ENCODE assay signal across 1 cellular context in the genomic region with DNA sequence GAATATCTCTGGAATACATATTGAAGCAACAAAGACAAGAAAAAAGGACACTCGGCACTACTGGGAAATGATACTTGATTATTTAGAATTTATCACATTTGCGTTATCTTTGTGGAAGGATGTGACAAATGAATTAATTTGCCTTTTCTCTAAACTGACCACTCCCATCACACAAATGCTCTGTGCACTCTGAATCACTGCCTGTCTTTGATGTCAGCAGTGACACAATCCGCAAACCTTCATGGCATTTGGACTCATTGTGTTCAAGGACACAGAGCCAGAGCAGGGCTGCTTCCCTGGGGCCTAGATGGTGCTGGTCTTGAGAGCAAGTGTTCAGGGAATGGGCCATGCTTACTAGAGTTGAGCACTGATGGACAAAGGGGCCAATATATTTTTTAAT.
TF ChIP-seq lines count a peak whose summit lies in the region.

No MANE protein-coding gene starts in this region.

TF ChIP-seq in HepG2, 621 proteins besides CTCF, POLR2A, EP300 and RAD21 (continued from another document and continues in another):
- TF ChIP-seq, protein P1, sequence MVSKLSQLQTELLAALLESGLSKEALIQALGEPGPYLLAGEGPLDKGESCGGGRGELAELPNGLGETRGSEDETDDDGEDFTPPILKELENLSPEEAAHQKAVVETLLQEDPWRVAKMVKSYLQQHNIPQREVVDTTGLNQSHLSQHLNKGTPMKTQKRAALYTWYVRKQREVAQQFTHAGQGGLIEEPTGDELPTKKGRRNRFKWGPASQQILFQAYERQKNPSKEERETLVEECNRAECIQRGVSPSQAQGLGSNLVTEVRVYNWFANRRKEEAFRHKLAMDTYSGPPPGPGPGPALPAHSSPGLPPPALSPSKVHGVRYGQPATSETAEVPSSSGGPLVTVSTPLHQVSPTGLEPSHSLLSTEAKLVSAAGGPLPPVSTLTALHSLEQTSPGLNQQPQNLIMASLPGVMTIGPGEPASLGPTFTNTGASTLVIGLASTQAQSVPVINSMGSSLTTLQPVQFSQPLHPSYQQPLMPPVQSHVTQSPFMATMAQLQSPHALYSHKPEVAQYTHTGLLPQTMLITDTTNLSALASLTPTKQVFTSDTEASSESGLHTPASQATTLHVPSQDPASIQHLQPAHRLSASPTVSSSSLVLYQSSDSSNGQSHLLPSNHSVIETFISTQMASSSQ (IDR thresholded peaks at IDR 0.05; ENCODE audit: low read depth): no peak
- TF ChIP-seq, protein P1 (CRISPR knock-in tag; IDR thresholded peaks at IDR 0.05; ENCODE audit: borderline replicate concordance): no peak
- TF ChIP-seq SAP130 (CRISPR knock-in tag; IDR thresholded peaks at IDR 0.05; ENCODE audit: low read depth) (peak; percentile 76), FOXC1 (CRISPR knock-in tag; IDR thresholded peaks at IDR 0.05; ENCODE audit: borderline replicate concordance) (no peak), TRIM24 (CRISPR knock-in tag; IDR thresholded peaks at IDR 0.05) (peak; percentile 41; the same call in 1 of the 2 replicates), RFXAP (CRISPR knock-in tag; IDR thresholded peaks at IDR 0.05; ENCODE audit: borderline replicate concordance) (no peak), ZNF234 (CRISPR knock-in tag; conservative IDR thresholded peaks at IDR 0.05) (no peak), RCOR2 (CRISPR knock-in tag; IDR thresholded peaks at IDR 0.05) (peak; percentile 49; the same call in 1 of the 2 replicates), TCF7L2 (IDR thresholded peaks at IDR 0.05; ENCODE audit: low read depth, low read length) (0 out of 2 replicates have a peak, but pooled peaks have one; percentile 16), ZNF543 (CRISPR knock-in tag; IDR thresholded peaks at IDR 0.05) (no peak), PHF5A (CRISPR knock-in tag; IDR thresholded peaks at IDR 0.05; ENCODE audit: low read depth, unreplicated experiment) (no peak), NCOA2 (CRISPR knock-in tag; IDR thresholded peaks at IDR 0.05) (peak; percentile 70; the same call in 1 of the 2 replicates), KDM6A (CRISPR knock-in tag; IDR thresholded peaks at IDR 0.05; ENCODE audit: low read depth) (peak; percentile 75), ZNF569 (CRISPR knock-in tag; IDR thresholded peaks at IDR 0.05; ENCODE audit: borderline replicate concordance) (no peak), MEF2D (CRISPR knock-in tag; IDR thresholded peaks at IDR 0.05) (no peak), ZNF326 (CRISPR knock-in tag; IDR thresholded peaks at IDR 0.05; ENCODE audit: borderline replicate concordance) (no peak), ZNF121 (CRISPR knock-in tag; IDR thresholded peaks at IDR 0.05) (no peak), RARG (CRISPR knock-in tag; IDR thresholded peaks at IDR 0.05; ENCODE audit: low read depth) (no peak), ARNTL (CRISPR knock-in tag; IDR thresholded peaks at IDR 0.05) (no peak), SNRNP70 (IDR thresholded peaks at IDR 0.05; ENCODE audit: low read depth, low read length) (no peak), SMAD1 (CRISPR knock-in tag; IDR thresholded peaks at IDR 0.05; ENCODE audit: borderline replicate concordance, low read depth) (no peak), GZF1 (CRISPR knock-in tag; IDR thresholded peaks at IDR 0.05) (no peak), SMARCC2 (IDR thresholded peaks at IDR 0.05) (0 out of 2 replicates have a peak, but pooled peaks have one; percentile 33), NFIB (CRISPR knock-in tag; IDR thresholded peaks at IDR 0.05; ENCODE audit: borderline replicate concordance) (no peak), HDAC6 (IDR thresholded peaks at IDR 0.05; ENCODE audit: low read depth, low read length) (no peak), SMARCE1 (IDR thresholded peaks at IDR 0.05; ENCODE audit: borderline replicate concordance) (peak; percentile 87), CEBPB (IDR thresholded peaks at IDR 0.05; ENCODE audit: borderline replicate concordance, low read depth, low read length) (peak; percentile 78), NRL (CRISPR knock-in tag; IDR thresholded peaks at IDR 0.05; ENCODE audit: borderline replicate concordance) (no peak), KAT2B (IDR thresholded peaks at IDR 0.05; ENCODE audit: borderline replicate concordance, low read depth, low read length) (no peak), CBX1 (IDR thresholded peaks at IDR 0.05; ENCODE audit: low read depth) (no peak), KDM3A (CRISPR knock-in tag; IDR thresholded peaks at IDR 0.05; ENCODE audit: low read depth) (peak; percentile 27; the same call in 1 of the 2 replicates), ZKSCAN8 (CRISPR knock-in tag; IDR thresholded peaks at IDR 0.05; ENCODE audit: borderline replicate concordance) (peak; percentile 53; the same call in 1 of the 2 replicates), SMAD3 (CRISPR knock-in tag; IDR thresholded peaks at IDR 0.05) (no peak), ZBTB7B (CRISPR knock-in tag; IDR thresholded peaks at IDR 0.05) (no peak), TCF12 (IDR thresholded peaks at IDR 0.05) (no peak), TCF12 (CRISPR knock-in tag; IDR thresholded peaks at IDR 0.05) (no peak), ZNF761 (CRISPR knock-in tag; conservative IDR thresholded peaks at IDR 0.05) (no peak), XRCC5 (optimal IDR thresholded peaks at IDR 0.05; ENCODE audit: low read length) (no peak), ZNF468 (CRISPR knock-in tag; IDR thresholded peaks at IDR 0.05) (no peak), TAF1 (CRISPR knock-in tag; IDR thresholded peaks at IDR 0.05) (no peak), TBP (CRISPR knock-in tag; IDR thresholded peaks at IDR 0.05) (no peak), ZNF160 (CRISPR knock-in tag; IDR thresholded peaks at IDR 0.05) (no peak), ZNF879 (CRISPR knock-in tag; IDR thresholded peaks at IDR 0.05) (no peak), ZKSCAN5 (CRISPR knock-in tag; IDR thresholded peaks at IDR 0.05) (no peak), SOX6 (IDR thresholded peaks at IDR 0.05) (no peak), SOX6 (CRISPR knock-in tag; IDR thresholded peaks at IDR 0.05) (peak; percentile 86), BRCA1 (CRISPR knock-in tag; IDR thresholded peaks at IDR 0.05) (no peak), RARA (CRISPR knock-in tag; IDR thresholded peaks at IDR 0.05) (peak; percentile 71), ZNF841 (CRISPR knock-in tag; IDR thresholded peaks at IDR 0.05; ENCODE audit: borderline replicate concordance) (no peak), HNRNPLL (IDR thresholded peaks at IDR 0.05; ENCODE audit: low read depth, low read length, poor library complexity, severe bottlenecking) (no peak), ELF1 (CRISPR knock-in tag; IDR thresholded peaks at IDR 0.05) (no peak), GABPA (IDR thresholded peaks at IDR 0.05; ENCODE audit: low read depth, low read length) (no peak), GABPA (CRISPR knock-in tag; IDR thresholded peaks at IDR 0.05; ENCODE audit: low read depth) (no peak), BCL6 (CRISPR knock-in tag; IDR thresholded peaks at IDR 0.05) (0 out of 2 replicates have a peak, but pooled peaks have one; percentile 21), ZSCAN25 (CRISPR knock-in tag; IDR thresholded peaks at IDR 0.05) (0 out of 2 replicates have a peak, but pooled peaks have one; percentile 29), KLF11 (CRISPR knock-in tag; IDR thresholded peaks at IDR 0.05) (no peak)
- TF ChIP-seq, protein P2, sequence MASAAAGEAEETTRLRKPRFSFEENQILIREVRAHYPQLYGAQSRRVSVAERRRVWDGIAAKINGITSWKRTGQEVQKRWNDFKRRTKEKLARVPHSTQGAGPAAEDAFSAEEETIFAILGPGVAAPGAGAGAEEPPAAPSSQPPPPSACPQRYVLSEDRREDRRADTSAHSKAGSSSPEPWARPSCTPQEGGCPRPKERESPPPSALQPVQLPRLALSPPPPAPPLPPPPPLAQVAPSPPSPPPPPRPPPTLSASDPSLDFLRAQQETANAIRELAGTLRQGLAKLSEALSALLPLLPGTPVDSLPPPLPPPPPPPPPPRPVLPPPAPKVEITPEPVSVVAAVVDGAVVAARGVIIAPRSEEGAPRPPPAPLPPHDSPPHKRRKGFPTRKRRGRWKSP (CRISPR knock-in tag; IDR thresholded peaks at IDR 0.05): no peak
- TF ChIP-seq, protein P3, sequence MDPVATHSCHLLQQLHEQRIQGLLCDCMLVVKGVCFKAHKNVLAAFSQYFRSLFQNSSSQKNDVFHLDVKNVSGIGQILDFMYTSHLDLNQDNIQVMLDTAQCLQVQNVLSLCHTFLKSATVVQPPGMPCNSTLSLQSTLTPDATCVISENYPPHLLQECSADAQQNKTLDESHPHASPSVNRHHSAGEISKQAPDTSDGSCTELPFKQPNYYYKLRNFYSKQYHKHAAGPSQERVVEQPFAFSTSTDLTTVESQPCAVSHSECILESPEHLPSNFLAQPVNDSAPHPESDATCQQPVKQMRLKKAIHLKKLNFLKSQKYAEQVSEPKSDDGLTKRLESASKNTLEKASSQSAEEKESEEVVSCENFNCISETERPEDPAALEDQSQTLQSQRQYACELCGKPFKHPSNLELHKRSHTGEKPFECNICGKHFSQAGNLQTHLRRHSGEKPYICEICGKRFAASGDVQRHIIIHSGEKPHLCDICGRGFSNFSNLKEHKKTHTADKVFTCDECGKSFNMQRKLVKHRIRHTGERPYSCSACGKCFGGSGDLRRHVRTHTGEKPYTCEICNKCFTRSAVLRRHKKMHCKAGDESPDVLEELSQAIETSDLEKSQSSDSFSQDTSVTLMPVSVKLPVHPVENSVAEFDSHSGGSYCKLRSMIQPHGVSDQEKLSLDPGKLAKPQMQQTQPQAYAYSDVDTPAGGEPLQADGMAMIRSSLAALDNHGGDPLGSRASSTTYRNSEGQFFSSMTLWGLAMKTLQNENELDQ (CRISPR knock-in tag; IDR thresholded peaks at IDR 0.05; ENCODE audit: borderline replicate concordance): no peak
- TF ChIP-seq, protein P4, sequence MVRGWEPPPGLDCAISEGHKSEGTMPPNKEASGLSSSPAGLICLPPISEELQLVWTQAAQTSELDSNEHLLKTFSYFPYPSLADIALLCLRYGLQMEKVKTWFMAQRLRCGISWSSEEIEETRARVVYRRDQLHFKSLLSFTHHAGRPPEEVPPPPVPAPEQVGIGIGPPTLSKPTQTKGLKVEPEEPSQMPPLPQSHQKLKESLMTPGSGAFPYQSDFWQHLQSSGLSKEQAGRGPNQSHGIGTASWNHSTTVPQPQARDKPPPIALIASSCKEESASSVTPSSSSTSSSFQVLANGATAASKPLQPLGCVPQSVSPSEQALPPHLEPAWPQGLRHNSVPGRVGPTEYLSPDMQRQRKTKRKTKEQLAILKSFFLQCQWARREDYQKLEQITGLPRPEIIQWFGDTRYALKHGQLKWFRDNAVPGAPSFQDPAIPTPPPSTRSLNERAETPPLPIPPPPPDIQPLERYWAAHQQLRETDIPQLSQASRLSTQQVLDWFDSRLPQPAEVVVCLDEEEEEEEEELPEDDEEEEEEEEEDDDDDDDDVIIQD (CRISPR knock-in tag; IDR thresholded peaks at IDR 0.05; ENCODE audit: low read depth): peak; percentile 93
- TF ChIP-seq, protein P5, sequence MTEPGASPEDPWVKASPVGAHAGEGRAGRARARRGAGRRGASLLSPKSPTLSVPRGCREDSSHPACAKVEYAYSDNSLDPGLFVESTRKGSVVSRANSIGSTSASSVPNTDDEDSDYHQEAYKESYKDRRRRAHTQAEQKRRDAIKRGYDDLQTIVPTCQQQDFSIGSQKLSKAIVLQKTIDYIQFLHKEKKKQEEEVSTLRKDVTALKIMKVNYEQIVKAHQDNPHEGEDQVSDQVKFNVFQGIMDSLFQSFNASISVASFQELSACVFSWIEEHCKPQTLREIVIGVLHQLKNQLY (CRISPR knock-in tag; IDR thresholded peaks at IDR 0.05): peak; percentile 62
- TF ChIP-seq, protein P6, sequence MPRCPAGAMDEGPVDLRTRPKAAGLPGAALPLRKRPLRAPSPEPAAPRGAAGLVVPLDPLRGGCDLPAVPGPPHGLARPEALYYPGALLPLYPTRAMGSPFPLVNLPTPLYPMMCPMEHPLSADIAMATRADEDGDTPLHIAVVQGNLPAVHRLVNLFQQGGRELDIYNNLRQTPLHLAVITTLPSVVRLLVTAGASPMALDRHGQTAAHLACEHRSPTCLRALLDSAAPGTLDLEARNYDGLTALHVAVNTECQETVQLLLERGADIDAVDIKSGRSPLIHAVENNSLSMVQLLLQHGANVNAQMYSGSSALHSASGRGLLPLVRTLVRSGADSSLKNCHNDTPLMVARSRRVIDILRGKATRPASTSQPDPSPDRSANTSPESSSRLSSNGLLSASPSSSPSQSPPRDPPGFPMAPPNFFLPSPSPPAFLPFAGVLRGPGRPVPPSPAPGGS (CRISPR knock-in tag; IDR thresholded peaks at IDR 0.05): no peak
